20 cellular contexts compared by ENCODE assay signal in the genomic region with DNA sequence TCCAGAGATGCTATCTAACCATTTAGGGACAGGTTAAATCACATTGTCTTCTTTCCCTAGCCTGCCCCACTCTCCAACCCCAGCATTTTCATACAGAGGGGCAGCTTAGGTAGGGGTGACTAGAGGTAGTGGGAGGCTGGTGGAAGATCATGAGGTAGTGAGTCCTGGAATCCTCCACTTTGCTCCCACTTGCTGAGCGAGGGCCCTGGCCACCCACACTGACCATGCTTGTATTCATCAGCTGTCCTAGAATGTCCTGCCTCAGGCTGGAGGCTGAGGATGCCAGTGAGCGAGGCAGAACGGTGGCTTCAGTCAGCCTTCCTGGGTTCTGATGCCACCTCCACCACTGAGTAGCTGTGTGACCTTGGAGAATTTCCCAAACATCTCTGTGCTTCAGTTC. TPM values are rescaled to one million over a fixed set of nuclear protein-coding genes. Genes with fewer than 3 reads are reported as not detected.
DNase-seq lines count a peak whose midpoint lies in the region; ATAC-seq and TF ChIP-seq lines count a peak whose summit lies in the region.
"Had no signal": no experiment of that assay in that cellular context is flagged by ENCODE, and none has a peak within 500 bp of the region (broad histone marks: within the 10 kb centered on the region; RNA-seq: fewer than 3 reads in every experiment).

No MANE protein-coding gene starts in this region.

- intact Hi-C loops in left ventricle myocardium inferior (cut with micrococcal nuclease) (no loop called here), right cardiac atrium (cut with DNase I) (no loop called here), vagina (cut with DNase I) (no loop called here)
- intact Hi-C loops in activated T-helper 1 cell treated with anti-CD3 and anti-CD28 coated beads, Interleukin-12 subunit alpha, Interleukin-12 subunit beta, Interleukin-2, Interleukin-4 antibody, amounts not matched to agents 30 ng/mL and 10 ng/mL and 1 ng/mL, durations not matched to agents 14 hours and 24 hours and 36 hours (cut with micrococcal nuclease) = no loop called here

- H3K27ac Mint-ChIP-seq in activated T-helper 1 cell treated with anti-CD3 and anti-CD28 coated beads, Interleukin-12 subunit alpha, Interleukin-12 subunit beta, Interleukin-2, Interleukin-4 antibody, amounts not matched to agents 30 ng/mL and 10 ng/mL and 1 ng/mL, durations not matched to agents 14 hours and 24 hours and 36 hours = peak overlapping the region; percentile 55
- H3K27ac Mint-ChIP-seq in naive B cell = peak overlapping the region in 5 of 6 donors; percentile 14 to 97 (median 79)
- H3K27ac Mint-ChIP-seq in endodermal cell = no peak overlapping the region
- H3K27ac Mint-ChIP-seq: activated B cell treated with CpG ODN at 0.5 μM for 24 hours had no signal

- no peaks in the 10 kb centered on the region for H3K27me3 Mint-ChIP-seq in activated T-helper 1 cell treated with anti-CD3 and anti-CD28 coated beads, Interleukin-12 subunit alpha, Interleukin-12 subunit beta, Interleukin-2, Interleukin-4 antibody, amounts not matched to agents 30 ng/mL and 10 ng/mL and 1 ng/mL, durations not matched to agents 14 hours and 24 hours and 36 hours (ENCODE audit: insufficient read depth)
- H3K27me3 Mint-ChIP-seq in naive B cell (no peaks in the 10 kb centered on the region), endodermal cell (ENCODE audit: insufficient read depth) (no peaks in the 10 kb centered on the region)
- H3K27me3 Mint-ChIP-seq: activated B cell treated with CpG ODN at 0.5 μM for 24 hours; activated naive CD8-positive, alpha-beta T cell treated with anti-CD3 and anti-CD28 coated beads, Interleukin-2, amount 10 ng/mL, durations not matched to agents 7 days and 5 days had no signal

- no peaks in the 10 kb centered on the region for H3K9me3 ChIP-seq in left ventricle myocardium inferior (replicated peaks)
- no peaks in the 10 kb centered on the region for H3K9me3 ChIP-seq in right cardiac atrium (ENCODE audit: control insufficient read depth, low read length)
- no peaks in the 10 kb centered on the region for H3K9me3 ChIP-seq in subcutaneous abdominal adipose tissue (ENCODE audit: control insufficient read depth in 5 of 5, low read length in 5 of 5)
- no peaks in the 10 kb centered on the region for H3K9me3 ChIP-seq in vagina
- H3K9me3 ChIP-seq in endodermal cell (ENCODE audit: control insufficient read depth, low read length) = no peaks in the 10 kb centered on the region
- H3K9me3 ChIP-seq: esophagus muscularis mucosa, left lung had no signal

- peaks cover 73% of the 10 kb centered on the region for H3K4me1 Mint-ChIP-seq in activated T-helper 1 cell treated with anti-CD3 and anti-CD28 coated beads, Interleukin-12 subunit alpha, Interleukin-12 subunit beta, Interleukin-2, Interleukin-4 antibody, amounts not matched to agents 30 ng/mL and 10 ng/mL and 1 ng/mL, durations not matched to agents 14 hours and 24 hours and 36 hours (ENCODE audit: low read depth)
- peaks cover 34 to 79% (median 75%) of the 10 kb centered on the region in 3 donors for H3K4me1 Mint-ChIP-seq in naive B cell
- H3K4me1 Mint-ChIP-seq in endodermal cell = peaks cover 51% of the 10 kb centered on the region

- H3K36me3 ChIP-seq in left ventricle myocardium inferior (peaks cover 9% of the 10 kb centered on the region), subcutaneous abdominal adipose tissue (ENCODE audit: control insufficient read depth in 5 of 5, insufficient read depth in 5 of 5, low read length in 5 of 5) (peaks cover 0 to 13% (median 9%) of the 10 kb centered on the region in 5 donors), vagina (no peaks in the 10 kb centered on the region), endodermal cell (ENCODE audit: control insufficient read depth, insufficient read depth, low read length) (no peaks in the 10 kb centered on the region)

- 70% methylated on average over 3 of the region's 3 CpGs for WGBS in right cardiac atrium
- WGBS in endodermal cell (ENCODE audit: insufficient coverage in 1 of 2, insufficient read length in 1 of 2), 2 experiments = 93 to 100% methylated on average over 3 of the region's 3 CpGs

- H3K9me3 Mint-ChIP-seq in activated T-helper 1 cell treated with anti-CD3 and anti-CD28 coated beads, Interleukin-12 subunit alpha, Interleukin-12 subunit beta, Interleukin-2, Interleukin-4 antibody, amounts not matched to agents 30 ng/mL and 10 ng/mL and 1 ng/mL, durations not matched to agents 14 hours and 24 hours and 36 hours = no peaks in the 10 kb centered on the region
- H3K9me3 Mint-ChIP-seq in naive B cell (no peaks in the 10 kb centered on the region), endodermal cell (no peaks in the 10 kb centered on the region)
- H3K9me3 Mint-ChIP-seq: activated B cell treated with CpG ODN at 0.5 μM for 24 hours; activated naive CD8-positive, alpha-beta T cell treated with anti-CD3 and anti-CD28 coated beads, Interleukin-2, amount 10 ng/mL, durations not matched to agents 7 days and 5 days had no signal

- TF ChIP-seq POLR2A in vagina (IDR thresholded peaks at IDR 0.05) = no peak

- no peaks in the 10 kb centered on the region for H3K27me3 ChIP-seq in left ventricle myocardium inferior (ENCODE audit: low read depth)
- no peaks in the 10 kb centered on the region for H3K27me3 ChIP-seq in right cardiac atrium (ENCODE audit: control insufficient read depth, insufficient read depth)
- H3K27me3 ChIP-seq in subcutaneous abdominal adipose tissue (ENCODE audit: control insufficient read depth in 5 of 5, insufficient read depth in 4 of 5, low read length in 5 of 5) = no peaks in the 10 kb centered on the region
- no peaks in the 10 kb centered on the region for H3K27me3 ChIP-seq in vagina
- no peaks in the 10 kb centered on the region for H3K27me3 ChIP-seq in endodermal cell (ENCODE audit: control insufficient read depth, insufficient read depth, low read length, poor library complexity, severe bottlenecking)
- H3K27me3 ChIP-seq: dorsolateral prefrontal cortex, esophagus muscularis mucosa, left lung had no signal

- no peak overlapping the region for H3K9ac ChIP-seq in subcutaneous abdominal adipose tissue (ENCODE audit: low read length in 5 of 5)
- H3K9ac ChIP-seq in endodermal cell (ENCODE audit: extremely low read depth, low read length, poor library complexity, severe bottlenecking) = no peak overlapping the region

- TF ChIP-seq CTCF in left ventricle myocardium inferior (IDR thresholded peaks at IDR 0.05; ENCODE audit: borderline replicate concordance) (no peak), vagina (IDR thresholded peaks at IDR 0.05) (no peak), endodermal cell (conservative IDR thresholded peaks at IDR 0.05) (no peak)

- ATAC-seq in right cardiac atrium (no peak), naive B cell (ENCODE audit: low read depth in 2 of 2) (no peak)
- ATAC-seq: left lung had no signal

- no peak overlapping the region for H3K4me3 Mint-ChIP-seq in activated T-helper 1 cell treated with anti-CD3 and anti-CD28 coated beads, Interleukin-12 subunit alpha, Interleukin-12 subunit beta, Interleukin-2, Interleukin-4 antibody, amounts not matched to agents 30 ng/mL and 10 ng/mL and 1 ng/mL, durations not matched to agents 14 hours and 24 hours and 36 hours
- H3K4me3 Mint-ChIP-seq in naive B cell (peak overlapping the region in 1 of 8 donors; percentile 34), endodermal cell (no peak overlapping the region)
- H3K4me3 Mint-ChIP-seq: activated B cell treated with CpG ODN at 0.5 μM for 24 hours; activated naive CD8-positive, alpha-beta T cell treated with anti-CD3 and anti-CD28 coated beads, Interleukin-2, amount 10 ng/mL, durations not matched to agents 7 days and 5 days had no signal

- H3K4me3 ChIP-seq in left ventricle myocardium inferior = no peak overlapping the region
- H3K4me3 ChIP-seq in right cardiac atrium (ENCODE audit: low read length) = no peak overlapping the region
- no peak overlapping the region for H3K4me3 ChIP-seq in subcutaneous abdominal adipose tissue (ENCODE audit: low read depth in 1 of 5, low read length in 5 of 5)
- H3K4me3 ChIP-seq in vagina = no peak overlapping the region
- H3K4me3 ChIP-seq in endodermal cell (ENCODE audit: low read length) = no peak overlapping the region
- H3K4me3 ChIP-seq: dorsolateral prefrontal cortex, esophagus muscularis mucosa, left lung had no signal

- no peak for DNase-seq in left ventricle myocardium inferior
- no peak for DNase-seq in right cardiac atrium
- no peak for DNase-seq in activated T-helper 1 cell treated with anti-CD3 and anti-CD28 coated beads, Interleukin-12 subunit alpha, Interleukin-12 subunit beta, Interleukin-2, Interleukin-4 antibody, amounts not matched to agents 30 ng/mL and 10 ng/mL and 1 ng/mL, durations not matched to agents 14 hours and 24 hours and 36 hours (ENCODE audit: low spot score)
- DNase-seq in naive B cell = no peak
- no peak for DNase-seq in vagina (ENCODE audit: extremely low spot score in 2 of 2)
- no peak for DNase-seq in endodermal cell
- no peak for DNase-seq in MV-4-11 (lab: John Stamatoyannopoulos, UW)
- DNase-seq: activated B cell treated with CpG ODN at 0.5 μM for 24 hours; activated naive CD8-positive, alpha-beta T cell treated with anti-CD3 and anti-CD28 coated beads, Interleukin-2, amount 10 ng/mL, durations not matched to agents 7 days and 5 days; dorsolateral prefrontal cortex; HCEC 1CT; left lung; NCI-H1092; NCI-H2081 treated with DMSO at 0.1 percent for 48 hours; NCI-H524; Right ventricle myocardium superior; small intestine; stimulated activated CD4-positive, alpha-beta T cell treated with anti-CD3 and anti-CD28 coated beads, Interleukin-4, amount 100 ng/mL, for 4 hours had no signal

- peak overlapping the region; percentile 44 for H3K27ac ChIP-seq in left ventricle myocardium inferior (replicated peaks)
- H3K27ac ChIP-seq in right cardiac atrium (ENCODE audit: low read length) = no peak overlapping the region
- peak overlapping the region; percentile 55 for H3K27ac ChIP-seq in subcutaneous abdominal adipose tissue (ENCODE audit: low read depth, low read length)
- H3K27ac ChIP-seq in vagina = no peak overlapping the region
- H3K27ac ChIP-seq in endodermal cell (ENCODE audit: low read depth, low read length) = no peak overlapping the region

- H3K4me1 ChIP-seq in left ventricle myocardium inferior (peaks cover 83% of the 10 kb centered on the region), right cardiac atrium (ENCODE audit: control insufficient read depth, insufficient read depth, low read length) (peaks cover 18% of the 10 kb centered on the region), subcutaneous abdominal adipose tissue (ENCODE audit: control insufficient read depth in 5 of 5, insufficient read depth in 5 of 5, low read length in 5 of 5) (peaks cover 16 to 77% (median 62%) of the 10 kb centered on the region in 5 donors), vagina (peaks cover 56% of the 10 kb centered on the region), endodermal cell (ENCODE audit: control insufficient read depth, insufficient read depth, low read length) (peaks cover 15% of the 10 kb centered on the region)

- H3K36me3 Mint-ChIP-seq in activated T-helper 1 cell treated with anti-CD3 and anti-CD28 coated beads, Interleukin-12 subunit alpha, Interleukin-12 subunit beta, Interleukin-2, Interleukin-4 antibody, amounts not matched to agents 30 ng/mL and 10 ng/mL and 1 ng/mL, durations not matched to agents 14 hours and 24 hours and 36 hours (ENCODE audit: low read depth) = peaks cover 30% of the 10 kb centered on the region
- H3K36me3 Mint-ChIP-seq in naive B cell (peaks cover 0 to 8% of the 10 kb centered on the region in 2 donors), endodermal cell (ENCODE audit: low read depth) (peaks cover 10% of the 10 kb centered on the region)

RNA-seq across cellular contexts. Expression of gene PFKFB3, which starts 34.7 kb away (rescaled TPM):
- total RNA-seq in left ventricle myocardium inferior (14.1 TPM), right cardiac atrium (10 to 100 TPM; 10.5 to 15.1 (median 11.7) TPM), vagina (43.2 TPM), endodermal cell (10 to 100 TPM; 31.2 to 34.5 TPM)
- polyA plus RNA-seq in right cardiac atrium (11.2 TPM), naive B cell (ENCODE audit: low read depth in 6 of 6) (1 to 10 TPM; 2.4 to 8.8 (median 3.3) TPM)
- total RNA-seq in activated T-helper 1 cell treated with anti-CD3 and anti-CD28 coated beads, Interleukin-12 subunit alpha, Interleukin-12 subunit beta, Interleukin-2, Interleukin-4 antibody, amounts not matched to agents 30 ng/mL and 10 ng/mL and 1 ng/mL, durations not matched to agents 14 hours and 24 hours and 36 hours = 90.3 and 93.8 TPM in 2 replicates
- polyA plus RNA-seq in endodermal cell (2013, experiment 1 of 2) = 32.6 TPM
- 31.8 TPM for polyA plus RNA-seq in endodermal cell (2013, experiment 2 of 2)

Comparison
In these comparisons a context has a peak if more than half of its experiments do, and no peak if none do; other contexts are left out.
1. H3K27ac ChIP-seq: peak in left ventricle myocardium inferior (single experiment) and subcutaneous abdominal adipose tissue (single experiment); none in right cardiac atrium (single experiment), vagina (single experiment) and endodermal cell (single experiment).